Comparison of ENCODE assay signal across 21 cellular contexts in the genomic region with DNA sequence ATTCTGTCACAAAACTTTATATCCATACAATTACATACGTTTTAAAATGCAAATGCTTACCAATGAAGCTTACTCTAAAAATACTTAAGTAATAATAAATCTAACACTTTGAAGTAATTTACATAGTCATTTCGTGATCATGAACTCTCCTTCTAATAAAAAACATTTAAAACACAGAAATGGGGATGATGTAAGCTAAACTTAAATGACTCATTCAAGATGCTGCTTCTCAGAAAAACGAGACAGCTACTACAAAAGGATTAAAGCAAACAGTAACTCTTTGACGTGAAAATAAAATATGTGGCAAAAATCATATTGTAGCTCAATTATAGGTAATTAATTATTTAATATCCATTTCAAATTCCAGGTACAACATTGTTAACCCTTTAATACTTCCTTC.
A peak's percentile ranks its signal among the peaks of the same experiment; 100 is the strongest.
DNase-seq lines count a peak whose midpoint lies in the region; ATAC-seq, FAIRE-seq and TF ChIP-seq lines count a peak whose summit lies in the region.
"Had no signal": no experiment of that assay in that cellular context is flagged by ENCODE, and none has a peak within 500 bp of the region (broad histone marks: within the 10 kb centered on the region; RNA-seq: fewer than 3 reads in every experiment).

No MANE protein-coding gene starts in this region.

- TF ChIP-seq RAD21 in A549 (conservative IDR thresholded peaks at IDR 0.05 in 1 of 2, IDR thresholded peaks at IDR 0.05 in 1 of 2), result no peak
- no peak for TF ChIP-seq RAD21 in GM12878 (IDR thresholded peaks at IDR 0.05; ENCODE audit: insufficient read depth, low read depth, low read length)

- H3K36me3 Mint-ChIP-seq in activated CD4-positive, alpha-beta T cell treated with anti-CD3 and anti-CD28 coated beads, Interleukin-2, amount 10 ng/mL, durations not matched to agents 24 days and 14 days (ENCODE audit: low read depth), result peaks cover 23% of the 10 kb centered on the region
- H3K36me3 Mint-ChIP-seq in activated CD8-positive, alpha-beta T cell treated with anti-CD3 and anti-CD28 coated beads for 36 hours (ENCODE audit: low read depth), result peaks cover 19% of the 10 kb centered on the region

- in situ Hi-C loops in GM12878 (cut with MboI), result loop anchor here (25.0 kb wide), 1 partner anchor 1309 kb away; no protein-coding TSS in a partner anchor

- H3K4me1 ChIP-seq in A549, result no peaks in the 10 kb centered on the region
- no peaks in the 10 kb centered on the region for H3K4me1 ChIP-seq in GM12878 (ENCODE audit: control insufficient read depth, insufficient read depth, low read length)
- H3K4me1 ChIP-seq in sigmoid colon, result no peaks in the 10 kb centered on the region

- DNase-seq in A549 (ENCODE audit: low read depth in 1 of 2, low spot score in 1 of 2) (no peak), GM18507 (ENCODE audit: extremely low spot score, insufficient read length, low read depth) (no peak), GM12878 (ENCODE audit: low read depth, low spot score) (no peak), fibroblast of villous mesenchyme (ENCODE audit: low read depth) (peak; percentile 3), sigmoid colon (no peak)
- DNase-seq in activated CD4-positive, alpha-beta T cell treated with anti-CD3 and anti-CD28 coated beads, Interleukin-2, amount 10 ng/mL, durations not matched to agents 24 days and 14 days, result no peak
- DNase-seq in activated CD8-positive, alpha-beta T cell treated with anti-CD3 and anti-CD28 coated beads for 36 hours, result no peak
- DNase-seq: GF-D8, GOT3, Kasumi-1, NCI-H1417 treated with DMSO at 0.1 percent for 48 hours, NCI-H187 treated with DMSO at 0.1 percent for 48 hours, NCI-H2107, NCI-H446 treated with DMSO at 0.1 percent for 48 hours, NCI-H526 treated with DMSO at 0.1 percent for 48 hours, OCI-M1 had no signal

- POLR2A ChIA-PET in A549 (lab: Yijun Ruan, JAX) (no interaction called here), GM12878 (lab: Charles Lee) (no interaction called here)
- POLR2A ChIA-PET in activated CD8-positive, alpha-beta T cell treated with anti-CD3 and anti-CD28 coated beads for 36 hours (lab: Charles Lee), result no interaction called here

- FAIRE-seq in A549 (lab: Jason Lieb, UNC) (peak; percentile 59), GM18507 (lab: Jason Lieb, UNC) (peak; percentile 29), GM12878 (lab: Jason Lieb, UNC) (no peak)

- intact Hi-C loops in GM12878 (cut with micrococcal nuclease; ENCODE audit: unreplicated experiment) (no loop called here), sigmoid colon (cut with DNase I) (no loop called here)
- intact Hi-C loops in activated CD4-positive, alpha-beta T cell treated with anti-CD3 and anti-CD28 coated beads, Interleukin-2, amount 10 ng/mL, durations not matched to agents 24 days and 14 days (cut with micrococcal nuclease), result no loop called here
- intact Hi-C loops in activated CD8-positive, alpha-beta T cell treated with anti-CD3 and anti-CD28 coated beads for 36 hours (cut with micrococcal nuclease), result no loop called here

- H3K36me3 ChIP-seq in GM12878 (ENCODE audit: control insufficient read depth in 2 of 2, insufficient read depth in 2 of 2, low read length in 1 of 2), result no peaks in the 10 kb centered on the region; a peak in 1 of 4 replicates
- peaks cover 0 to 16% (median 0%) of the 10 kb centered on the region in 4 donors for H3K36me3 ChIP-seq in sigmoid colon

- no peak overlapping the region for H3K4me2 ChIP-seq in A549
- no peak overlapping the region for H3K4me2 ChIP-seq in GM12878 (ENCODE audit: control insufficient read depth, insufficient read depth)

- RAD21 ChIA-PET in GM12878 (lab: Charles Lee; ENCODE audit: unreplicated experiment), result no interaction called here

- ATAC-seq in A549 (no peak), GM12878 (no peak), GM18858 (IDR thresholded peaks at IDR 0.05; ENCODE audit: unreplicated experiment) (no peak)
- no peak for ATAC-seq in activated CD8-positive, alpha-beta T cell treated with anti-CD3 and anti-CD28 coated beads for 36 hours
- ATAC-seq: Right ventricle myocardium inferior had no signal

- no TSS peak for BruUV-seq in GM12878 (replicated peaks; lab: Mats Ljungman, UMichigan)

- H3K9me3 Mint-ChIP-seq in activated CD4-positive, alpha-beta T cell treated with anti-CD3 and anti-CD28 coated beads, Interleukin-2, amount 10 ng/mL, durations not matched to agents 24 days and 14 days, result no peaks in the 10 kb centered on the region
- H3K9me3 Mint-ChIP-seq in activated CD8-positive, alpha-beta T cell treated with anti-CD3 and anti-CD28 coated beads for 36 hours, result no peaks in the 10 kb centered on the region
- H3K9me3 Mint-ChIP-seq: CD14-positive monocyte had no signal

- H3K27ac ChIP-seq in A549, result no peak overlapping the region
- no peak overlapping the region for H3K27ac ChIP-seq in GM12878 (ENCODE audit: control insufficient read depth, insufficient read depth)
- H3K27ac ChIP-seq in sigmoid colon, result no peak overlapping the region
- H3K27ac ChIP-seq: 22Rv1 had no signal

- WGBS in A549 (ENCODE audit: missing lambda C conversion rate), result 76% methylated on average over 4 of the region's 4 CpGs
- WGBS in GM12878 (ENCODE audit: insufficient coverage, insufficient replicate concordance, low lambda C conversion rate, missing lambda C conversion rate), result 29% methylated on average over 4 of the region's 4 CpGs
- WGBS in sigmoid colon, 2 donors, result 86 to 88% methylated on average over 4 of the region's 4 CpGs

- SMC1A ChIA-PET in GM12878 (lab: Charles Lee; ENCODE audit: uncharacterized antibody, unreplicated experiment), result interaction anchor here (0.9 to 1.2 kb wide), 4 partner anchors 15 to 84 kb away, joined by 3 read pairs; no protein-coding TSS in a partner anchor

- H3K27me3 ChIP-seq in GM12878 (replicated peaks in 1 of 2; ENCODE audit: control insufficient read depth in 2 of 2, insufficient read depth in 2 of 2, low read length in 1 of 2), result no peaks in the 10 kb centered on the region
- no peaks in the 10 kb centered on the region for H3K27me3 ChIP-seq in sigmoid colon

- TF ChIP-seq POLR2A in A549 (IDR thresholded peaks at IDR 0.05; ENCODE audit: low read length) (no peak), GM12878 (IDR thresholded peaks at IDR 0.05; ENCODE audit: low read depth, low read length) (no peak), sigmoid colon (IDR thresholded peaks at IDR 0.05) (no peak)

- H3K4me1 Mint-ChIP-seq in activated CD4-positive, alpha-beta T cell treated with anti-CD3 and anti-CD28 coated beads, Interleukin-2, amount 10 ng/mL, durations not matched to agents 24 days and 14 days, result peaks cover 10% of the 10 kb centered on the region
- H3K4me1 Mint-ChIP-seq in activated CD8-positive, alpha-beta T cell treated with anti-CD3 and anti-CD28 coated beads for 36 hours (ENCODE audit: low read depth), result peaks cover 8% of the 10 kb centered on the region

- CTCF ChIA-PET in A549 (lab: Yijun Ruan, JAX), result interaction anchor here (0.9 kb wide), 1 partner anchor 32 kb away, joined by 5 read pairs; no protein-coding TSS in a partner anchor
- CTCF ChIA-PET in GM12878 (lab: Yijun Ruan, JAX), result interaction anchor here (0.7 to 1.7 kb wide), 4 partner anchors 12 to 1317 kb away, joined by 3 to 5 read pairs (median 4); no protein-coding TSS in a partner anchor
- CTCF ChIA-PET in activated CD8-positive, alpha-beta T cell treated with anti-CD3 and anti-CD28 coated beads for 36 hours (lab: Charles Lee), result interaction anchor here (0.9 kb wide), 1 partner anchor 304 kb away, joined by 3 read pairs; a partner anchor contains a TSS

- H3K27ac Mint-ChIP-seq in activated CD4-positive, alpha-beta T cell treated with anti-CD3 and anti-CD28 coated beads, Interleukin-2, amount 10 ng/mL, durations not matched to agents 24 days and 14 days, result no peak overlapping the region
- no peak overlapping the region for H3K27ac Mint-ChIP-seq in activated CD8-positive, alpha-beta T cell treated with anti-CD3 and anti-CD28 coated beads for 36 hours
- H3K27ac Mint-ChIP-seq: B cell, CD14-positive monocyte had no signal

- H3K79me2 ChIP-seq in GM12878 (ENCODE audit: control insufficient read depth, insufficient read depth, low read length), result no peaks in the 10 kb centered on the region

- TF ChIP-seq EP300 in A549 (IDR thresholded peaks at IDR 0.05) (no peak), GM12878 (IDR thresholded peaks at IDR 0.05; ENCODE audit: borderline replicate concordance in 1 of 2, control insufficient read depth in 1 of 2, low read depth in 2 of 2, low read length in 2 of 2) (no peak), sigmoid colon (IDR thresholded peaks at IDR 0.05) (no peak)

- H4K20me1 ChIP-seq in GM12878 (ENCODE audit: control insufficient read depth, insufficient read depth), result no peaks in the 10 kb centered on the region

- H3K4me3 Mint-ChIP-seq in activated CD4-positive, alpha-beta T cell treated with anti-CD3 and anti-CD28 coated beads, Interleukin-2, amount 10 ng/mL, durations not matched to agents 24 days and 14 days, result no peak overlapping the region
- H3K4me3 Mint-ChIP-seq in activated CD8-positive, alpha-beta T cell treated with anti-CD3 and anti-CD28 coated beads for 36 hours, result no peak overlapping the region
- H3K4me3 Mint-ChIP-seq: B cell, CD14-positive monocyte had no signal

- H3K27me3 Mint-ChIP-seq in activated CD4-positive, alpha-beta T cell treated with anti-CD3 and anti-CD28 coated beads, Interleukin-2, amount 10 ng/mL, durations not matched to agents 24 days and 14 days, result no peaks in the 10 kb centered on the region
- H3K27me3 Mint-ChIP-seq in activated CD8-positive, alpha-beta T cell treated with anti-CD3 and anti-CD28 coated beads for 36 hours, result no peaks in the 10 kb centered on the region
- H3K27me3 Mint-ChIP-seq: B cell had no signal

- H3K4me3 ChIP-seq in A549 (no peak overlapping the region), GM12878 (no peak overlapping the region), fibroblast of villous mesenchyme (ENCODE audit: low read depth, low read length) (no peak overlapping the region), sigmoid colon (no peak overlapping the region)

- no peak for TF ChIP-seq CTCF in A549 (IDR thresholded peaks at IDR 0.05)
- TF ChIP-seq CTCF in GM12878 (IDR thresholded peaks at IDR 0.05 in 2 of 3, conservative IDR thresholded peaks at IDR 0.05 in 1 of 3; ENCODE audit: control insufficient read depth in 2 of 3, extremely low read depth in 1 of 3, insufficient read depth in 1 of 3, low read depth in 3 of 3, low read length in 3 of 3), result no peak
- TF ChIP-seq CTCF in fibroblast of villous mesenchyme (IDR thresholded peaks at IDR 0.05; ENCODE audit: insufficient read depth, low read depth, low read length), result no peak
- TF ChIP-seq CTCF in sigmoid colon (IDR thresholded peaks at IDR 0.05), result no peak
- no peak for TF ChIP-seq CTCF in activated CD8-positive, alpha-beta T cell treated with anti-CD3 and anti-CD28 coated beads for 36 hours (IDR thresholded peaks at IDR 0.05)

- no peak overlapping the region for H3K9ac ChIP-seq in GM12878 (ENCODE audit: control insufficient read depth, insufficient read depth, low read length)

- H3K9me3 ChIP-seq in A549, result no peaks in the 10 kb centered on the region
- H3K9me3 ChIP-seq in GM12878 (replicated peaks; ENCODE audit: control insufficient read depth, insufficient read depth, low read length), result no peaks in the 10 kb centered on the region
- H3K9me3 ChIP-seq in sigmoid colon, result no peaks in the 10 kb centered on the region

- no peak overlapping the region for H2AFZ ChIP-seq in GM12878 (ENCODE audit: control insufficient read depth, low read depth, low read length)

TF ChIP-seq in A549, 52 proteins besides CTCF, POLR2A, EP300 and RAD21 (continues in another document):
- no peak for TF ChIP-seq FOSB (CRISPR knock-in tag; IDR thresholded peaks at IDR 0.05)

TF ChIP-seq in GM12878, 131 proteins besides CTCF, POLR2A, EP300 and RAD21 (continues in another document):
- TF ChIP-seq JUNB (IDR thresholded peaks at IDR 0.05), result peak; percentile 52
